Comparison of ENCODE assay signal across 8 cellular contexts in genomic region chr3:10248984-10249748, GRCh38. TPM values are rescaled to one million over a fixed set of nuclear protein-coding genes. Genes with fewer than 3 reads are reported as not detected.
DNase-seq lines count a peak whose midpoint lies in the region; ATAC-seq and TF ChIP-seq lines count a peak whose summit lies in the region.

No MANE protein-coding gene starts in this region.

- H3K27me3 ChIP-seq in GM23248 (replicated peaks; ENCODE audit: insufficient read depth) (no peaks in the 10 kb centered on the region), body of pancreas (no peaks in the 10 kb centered on the region), iPS-20b (ENCODE audit: insufficient read depth, low read length) (no peaks in the 10 kb centered on the region; the same call in 1 of the 2 replicates)

- H3K9me3 ChIP-seq in GM23248 (ENCODE audit: low read depth) (no peaks in the 10 kb centered on the region), T-helper 17 cell (ENCODE audit: control insufficient read depth, low read length, poor library complexity, severe bottlenecking) (no peaks in the 10 kb centered on the region), body of pancreas (no peaks in the 10 kb centered on the region), iPS-20b (ENCODE audit: insufficient read depth, low read depth, low read length) (peaks cover 20% of the 10 kb centered on the region; the same call in 1 of the 2 replicates)

- H2AFZ ChIP-seq in GM23248, result peak overlapping the region; percentile 86

- 1 to 4% methylated on average over 26 to 27 of the region's 32 CpGs for WGBS in GM23248 (ENCODE audit: low coverage in 1 of 2, low lambda C conversion rate in 2 of 2, missing lambda C conversion rate in 2 of 2), 2 experiments
- WGBS in body of pancreas, 2 donors, result 1 to 2% methylated on average over 11 to 32 of the region's 32 CpGs

- H3K27ac Mint-ChIP-seq in T-helper 17 cell, result peak overlapping the region; percentile 96

- peaks cover 7% of the 10 kb centered on the region for H3K36me3 Mint-ChIP-seq in T-helper 17 cell (ENCODE audit: low read depth)

- H3K4me2 ChIP-seq in GM23248 (ENCODE audit: unreplicated experiment), result peak overlapping the region; percentile 98

- H3F3A ChIP-seq in GM23248 (ENCODE audit: insufficient read depth), result no peaks in the 10 kb centered on the region

- H4K20me1 ChIP-seq in GM23248 (ENCODE audit: insufficient read depth), result peaks cover 3% of the 10 kb centered on the region; the same call in 1 of the 2 replicates

- H3K27ac ChIP-seq in GM23248 (peak overlapping the region; percentile 72), body of pancreas (peak overlapping the region; percentile 75 to 91 (median 85)), iPS-20b (ENCODE audit: low read length) (peak overlapping the region; percentile 14)

- H3K4me3 ChIP-seq in GM23248 (peak overlapping the region; percentile 83), body of pancreas (peak overlapping the region; percentile 45 to 65), iPS-20b (ENCODE audit: low read length) (peak overlapping the region; percentile 95)

- DNase-seq in AG08396 (ENCODE audit: low spot score) (peak; percentile 55), GM23248 (peak; percentile 60), T-helper 17 cell (peak; percentile 24 to 61 (median 53)), body of pancreas (peak; percentile 16 to 24 (median 22)), NCI-H2107 treated with DMSO at 0.1 percent for 48 hours (lab: John Stamatoyannopoulos, UW; ENCODE audit: unreplicated experiment) (no peak), cerebellar nuclear complex (lab: John Stamatoyannopoulos, UW) (no peak)
- peak; percentile 19 to 35 for DNase-seq in stimulated activated CD4-positive, alpha-beta T cell treated with anti-CD3 and anti-CD28 coated beads, Interleukin-15, amount 100 ng/mL, for 1 hour (ENCODE audit: low read depth in 1 of 2, low spot score in 1 of 2)

- H3K79me2 ChIP-seq in GM23248 (ENCODE audit: insufficient read depth), result peaks cover 57% of the 10 kb centered on the region

- peaks cover 12% of the 10 kb centered on the region for H3K4me1 ChIP-seq in GM23248 (ENCODE audit: insufficient read depth)
- peaks cover 36% of the 10 kb centered on the region for H3K4me1 ChIP-seq in body of pancreas
- peaks cover 8% of the 10 kb centered on the region; the same call in 1 of the 2 replicates for H3K4me1 ChIP-seq in iPS-20b (ENCODE audit: insufficient read depth, low read length)

- H3K4me3 Mint-ChIP-seq in T-helper 17 cell, result peak overlapping the region; percentile 98

- H3K9me2 ChIP-seq in GM23248 (ENCODE audit: insufficient read depth), result no peaks in the 10 kb centered on the region

- peaks cover 39% of the 10 kb centered on the region for H3K4me1 Mint-ChIP-seq in T-helper 17 cell

- no peak for TF ChIP-seq CTCF in body of pancreas (IDR thresholded peaks at IDR 0.05)

- 0 out of 2 replicates have a peak, but pooled peaks cover 7% of the 10 kb centered on the region for H3K36me3 ChIP-seq in GM23248 (ENCODE audit: low read depth)
- no peaks in the 10 kb centered on the region for H3K36me3 ChIP-seq in body of pancreas (replicated peaks in 1 of 2; ENCODE audit: insufficient read depth in 1 of 2, low read depth in 2 of 2)
- H3K36me3 ChIP-seq in iPS-20b (ENCODE audit: insufficient read depth, low read depth, low read length), result peaks cover 20% of the 10 kb centered on the region

- peak; percentile 24 for ATAC-seq in T-helper 17 cell
- no peak for ATAC-seq in body of pancreas

- intact Hi-C loops in body of pancreas (cut with DNase I), result no loop called here

- peak in 1 of 3 donors; percentile 10 for TF ChIP-seq POLR2A in body of pancreas (IDR thresholded peaks at IDR 0.05)

- H3K27me3 Mint-ChIP-seq in T-helper 17 cell, result no peaks in the 10 kb centered on the region

- in situ Hi-C loops in GM23248 (cut with MboI), result no loop called here

- peak overlapping the region; percentile 91 for H3K9ac ChIP-seq in GM23248
- H3K9ac ChIP-seq in iPS-20b (ENCODE audit: low read depth, low read length), result peak overlapping the region; percentile 89

RNA-seq across cellular contexts. Expression of gene TATDN2, which starts 0.9 kb away (rescaled TPM):
- total RNA-seq in GM23248 (2014; rRNA removed; shearing (Covaris generic)), result 8.4 and 10.1 TPM in 2 replicates
- 4.6 and 4.9 TPM in 2 replicates for polyA plus RNA-seq in GM23248 (2016; fragmentation: Nextera tagmentation; extraction: Ambion mirVana)
- total RNA-seq in T-helper 17 cell (10 to 100 TPM; 56.8 to 63.7 TPM), body of pancreas (10 to 100 TPM; 15.3 to 19.8 TPM)

RNA-seq across cellular contexts. Expression of gene GHRL, which starts 43.6 kb away (rescaled TPM):
- not detected in 2 replicates for total RNA-seq in GM23248 (2014; rRNA removed; shearing (Covaris generic))
- 0.71 TPM in 1 of 2 replicates, not detected in the other for polyA plus RNA-seq in GM23248 (2016; fragmentation: Nextera tagmentation; extraction: Ambion mirVana)
- under 1 TPM; 0.73 to 0.85 TPM for total RNA-seq in T-helper 17 cell
- total RNA-seq in body of pancreas, result 1 to 10 TPM; 3.6 to 4.2 TPM

Comparison
In these comparisons a context has a peak if more than half of its experiments do, and no peak if none do; other contexts are left out.
1. DNase-seq: peak in AG08396 (single experiment), GM23248 (single experiment), T-helper 17 cell (3 of 3), body of pancreas (4 of 4) and stimulated activated CD4-positive, alpha-beta T cell treated with anti-CD3 and anti-CD28 coated beads, Interleukin-15, amount 100 ng/mL, for 1 hour (2 of 2); none in NCI-H2107 treated with DMSO at 0.1 percent for 48 hours (single experiment) and cerebellar nuclear complex (0 of 2).
2. H3K27ac ChIP-seq: peak in every context shown above with its lines; median percentile 85 in body of pancreas; 72 in GM23248; 14 in iPS-20b.
3. Peak in every context shown above with its lines, with median percentiles within 50 percentile points of each other: H3K4me3 ChIP-seq.